ENCODE assay signal across 24 cellular contexts in genomic region chr6:66340736-66341135, GRCh38.
"Had no signal": no experiment of that assay in that cellular context is flagged by ENCODE, and none has a peak within 500 bp of the region (broad histone marks: within the 10 kb centered on the region; RNA-seq: fewer than 3 reads in every experiment).

No MANE protein-coding gene starts in this region.

- DNase-seq: colonic mucosa; cortex of kidney; dermis blood vessel endothelial cell; dorsolateral prefrontal cortex; effector CD4-positive, alpha-beta T cell; effector CD8-positive, alpha-beta T cell; effector memory CD4-positive, alpha-beta T cell; effector memory CD8-positive, alpha-beta T cell; endodermal cell; erythroblast; esophagus squamous epithelium; foreskin fibroblast; foreskin melanocyte; gastrocnemius medialis; glutamatergic neuron; head of caudate nucleus; heart left ventricle; heart right ventricle had no signal

- H3K27me3 ChIP-seq: colonic mucosa, dorsolateral prefrontal cortex, esophagus muscularis mucosa, esophagus squamous epithelium, gastrocnemius medialis, gastroesophageal sphincter, heart left ventricle, heart right ventricle, hepatocyte had no signal

- H3K4me3 ChIP-seq: colonic mucosa, dorsolateral prefrontal cortex, esophagus muscularis mucosa, esophagus squamous epithelium, gastrocnemius medialis, gastroesophageal sphincter, heart left ventricle, heart right ventricle, hepatocyte had no signal

- H3K4me2 ChIP-seq: hepatocyte had no signal

- H3K79me2 ChIP-seq: hepatocyte had no signal

- FAIRE-seq: endothelial cell of umbilical vein had no signal

- H2AFZ ChIP-seq: hepatocyte had no signal

- H3K27ac ChIP-seq: colonic mucosa, dorsolateral prefrontal cortex, epithelial cell of prostate, esophagus muscularis mucosa, esophagus squamous epithelium, gastrocnemius medialis, gastroesophageal sphincter, heart left ventricle, heart right ventricle, hepatocyte had no signal

- H3K4me1 ChIP-seq: colonic mucosa, esophagus muscularis mucosa, esophagus squamous epithelium, gastrocnemius medialis, gastroesophageal sphincter, heart left ventricle, heart right ventricle had no signal

- H3K9me3 ChIP-seq: colonic mucosa, esophagus muscularis mucosa, esophagus squamous epithelium, gastrocnemius medialis, gastroesophageal sphincter, heart left ventricle had no signal

- ATAC-seq: effector memory CD8-positive, alpha-beta T cell; esophagus mucosa; gastrocnemius medialis; gastroesophageal sphincter; heart left ventricle; heart right ventricle had no signal

- H3K36me3 ChIP-seq: colonic mucosa, esophagus muscularis mucosa, esophagus squamous epithelium, gastrocnemius medialis, gastroesophageal sphincter, heart left ventricle, heart right ventricle had no signal
